In genomic region chr14:89955418-89956293, GRCh38 we compare ENCODE assay signal across 8 cellular contexts. TPM values are rescaled to one million over a fixed set of nuclear protein-coding genes. Genes with fewer than 3 reads are reported as not detected.
DNase-seq lines count a peak whose midpoint lies in the region; ATAC-seq and TF ChIP-seq lines count a peak whose summit lies in the region.

Gene TDP1, plus strand, starts transcription at chr14:89955927. Its CDS starts 7,188 bp downstream, at chr14:89963115.

- H3K9me3 Mint-ChIP-seq in activated T-helper 2 cell treated with anti-CD3 and anti-CD28 coated beads, Interferon-gamma antibody, Interleukin-2, Interleukin-4, amounts not matched to agents 10 μg/mL and 5 μg/mL and 100 μg/mL, durations not matched to agents 14 hours and 24 hours and 36 hours = no peaks in the 10 kb centered on the region
- no peaks in the 10 kb centered on the region for H3K9me3 Mint-ChIP-seq in natural killer cell treated with Interleukin-12 subunit alpha and Interleukin-12 subunit beta and Interleukin-15 and Interleukin-18, amount 100 ng/mL, for 72 hours

- intact Hi-C loops in activated T-helper 2 cell treated with anti-CD3 and anti-CD28 coated beads, Interferon-gamma antibody, Interleukin-2, Interleukin-4, amounts not matched to agents 10 μg/mL and 5 μg/mL and 100 μg/mL, durations not matched to agents 14 hours and 24 hours and 36 hours (cut with micrococcal nuclease) = loop anchor here (1.0 to 10.0 kb wide), 10 partner anchors 10 to 1391 kb away; partner anchors contain the start of genes FOXN3, PSMC1, RPS6KA5 and ZC3H14

- CTCF ChIA-PET in RWPE1 (lab: Yijun Ruan, JAX) = interaction anchor here (0.6 to 0.7 kb wide), 3 partner anchors 16 to 898 kb away, joined by 3 to 4 read pairs (median 3); no protein-coding TSS in a partner anchor

- POLR2A ChIA-PET in RWPE1 (lab: Yijun Ruan, JAX; ENCODE audit: low non-redundant PET) = interaction anchor here (0.7 kb wide), 1 partner anchor 598 kb away, joined by 3 read pairs; no protein-coding TSS in a partner anchor

- peaks cover 41% of the 10 kb centered on the region for H3K36me3 Mint-ChIP-seq in activated T-helper 2 cell treated with anti-CD3 and anti-CD28 coated beads, Interferon-gamma antibody, Interleukin-2, Interleukin-4, amounts not matched to agents 10 μg/mL and 5 μg/mL and 100 μg/mL, durations not matched to agents 14 hours and 24 hours and 36 hours (ENCODE audit: low read depth)
- peaks cover 12% of the 10 kb centered on the region for H3K36me3 Mint-ChIP-seq in natural killer cell treated with Interleukin-12 subunit alpha and Interleukin-12 subunit beta and Interleukin-15 and Interleukin-18, amount 100 ng/mL, for 72 hours

- H3K27ac Mint-ChIP-seq in activated T-helper 2 cell treated with anti-CD3 and anti-CD28 coated beads, Interferon-gamma antibody, Interleukin-2, Interleukin-4, amounts not matched to agents 10 μg/mL and 5 μg/mL and 100 μg/mL, durations not matched to agents 14 hours and 24 hours and 36 hours = peak within 1 kb of the TSS; percentile 97
- peak within 1 kb of the TSS; percentile 81 to 95 for H3K27ac Mint-ChIP-seq in natural killer cell treated with Interleukin-12 subunit alpha and Interleukin-12 subunit beta and Interleukin-15 and Interleukin-18, amount 100 ng/mL, for 72 hours

- H3K27me3 Mint-ChIP-seq in activated T-helper 2 cell treated with anti-CD3 and anti-CD28 coated beads, Interferon-gamma antibody, Interleukin-2, Interleukin-4, amounts not matched to agents 10 μg/mL and 5 μg/mL and 100 μg/mL, durations not matched to agents 14 hours and 24 hours and 36 hours (ENCODE audit: low read depth) = no peaks in the 10 kb centered on the region
- no peaks in the 10 kb centered on the region for H3K27me3 Mint-ChIP-seq in natural killer cell treated with Interleukin-12 subunit alpha and Interleukin-12 subunit beta and Interleukin-15 and Interleukin-18, amount 100 ng/mL, for 72 hours

- peak; percentile 81 to 86 for ATAC-seq in natural killer cell treated with Interleukin-12 subunit alpha and Interleukin-12 subunit beta and Interleukin-15 and Interleukin-18, amount 100 ng/mL, for 72 hours
- ATAC-seq in stimulated activated naive CD8-positive, alpha-beta T cell treated with anti-CD3 and anti-CD28 coated beads, Interleukin-15, Interleukin-2, amounts not matched to agents 100 U/mL and 50 U/mL, for 24 hours = peak; percentile 54

- peak within 1 kb of the TSS; percentile 89 for H3K4me3 Mint-ChIP-seq in activated T-helper 2 cell treated with anti-CD3 and anti-CD28 coated beads, Interferon-gamma antibody, Interleukin-2, Interleukin-4, amounts not matched to agents 10 μg/mL and 5 μg/mL and 100 μg/mL, durations not matched to agents 14 hours and 24 hours and 36 hours (ENCODE audit: low read depth)
- H3K4me3 Mint-ChIP-seq in natural killer cell treated with Interleukin-12 subunit alpha and Interleukin-12 subunit beta and Interleukin-15 and Interleukin-18, amount 100 ng/mL, for 72 hours = peak within 1 kb of the TSS; percentile 95

- H3K4me3 ChIP-seq in LNCaP clone FGC (ENCODE audit: low read depth, low read length) (peak within 1 kb of the TSS; percentile 79), fibroblast of mammary gland (ENCODE audit: control insufficient read depth, low read depth, low read length) (peak within 1 kb of the TSS; percentile 69)

- H3K27ac ChIP-seq in RWPE1 = peak within 1 kb of the TSS; percentile 92

- DNase-seq in EH (ENCODE audit: low read depth) (peak; percentile 94), GOT3 (lab: John Stamatoyannopoulos, UW) (peak; percentile 54), LNCaP clone FGC (ENCODE audit: low read depth) (peak; percentile 86), RWPE1 (ENCODE audit: low spot score) (peak; percentile 97), fibroblast of mammary gland (ENCODE audit: low read depth) (peak; percentile 90)
- peak; percentile 98 for DNase-seq in activated T-helper 2 cell treated with anti-CD3 and anti-CD28 coated beads, Interferon-gamma antibody, Interleukin-2, Interleukin-4, amounts not matched to agents 10 μg/mL and 5 μg/mL and 100 μg/mL, durations not matched to agents 14 hours and 24 hours and 36 hours (ENCODE audit: low spot score)
- peak; percentile 99 for DNase-seq in natural killer cell treated with Interleukin-12 subunit alpha and Interleukin-12 subunit beta and Interleukin-15 and Interleukin-18, amount 100 ng/mL, for 72 hours (ENCODE audit: low spot score)
- peak; percentile 98 for DNase-seq in stimulated activated naive CD8-positive, alpha-beta T cell treated with anti-CD3 and anti-CD28 coated beads, Interleukin-15, Interleukin-2, amounts not matched to agents 100 U/mL and 50 U/mL, for 24 hours

- TF ChIP-seq CTCF in LNCaP clone FGC (IDR thresholded peaks at IDR 0.05; ENCODE audit: control insufficient read depth, extremely low read depth, insufficient read depth) = no peak
- peak; percentile 23 for TF ChIP-seq CTCF in RWPE1 (conservative IDR thresholded peaks at IDR 0.05; ENCODE audit: low read depth)
- no peak for TF ChIP-seq CTCF in fibroblast of mammary gland (conservative IDR thresholded peaks at IDR 0.05; ENCODE audit: control insufficient read depth, insufficient read depth, low read depth, low read length)

- H3K4me1 Mint-ChIP-seq in activated T-helper 2 cell treated with anti-CD3 and anti-CD28 coated beads, Interferon-gamma antibody, Interleukin-2, Interleukin-4, amounts not matched to agents 10 μg/mL and 5 μg/mL and 100 μg/mL, durations not matched to agents 14 hours and 24 hours and 36 hours (ENCODE audit: low read depth) = peaks cover 53% of the 10 kb centered on the region
- H3K4me1 Mint-ChIP-seq in natural killer cell treated with Interleukin-12 subunit alpha and Interleukin-12 subunit beta and Interleukin-15 and Interleukin-18, amount 100 ng/mL, for 72 hours (ENCODE audit: low read depth in 2 of 2) = peaks cover 46 to 54% of the 10 kb centered on the region in 2 donors

RNA-seq across cellular contexts. Expression of gene TDP1, which starts in this region (rescaled TPM):
- total RNA-seq in activated T-helper 2 cell treated with anti-CD3 and anti-CD28 coated beads, Interferon-gamma antibody, Interleukin-2, Interleukin-4, amounts not matched to agents 10 μg/mL and 5 μg/mL and 100 μg/mL, durations not matched to agents 14 hours and 24 hours and 36 hours = 95.6 and 97.5 TPM in 2 replicates
- 10 to 100 TPM; 50.0 to 77.9 TPM for total RNA-seq in natural killer cell treated with Interleukin-12 subunit alpha and Interleukin-12 subunit beta and Interleukin-15 and Interleukin-18, amount 100 ng/mL, for 72 hours

Comparison
In these comparisons a context has a peak if more than half of its experiments do, and no peak if none do; other contexts are left out.
1. Peak in every context shown above with its lines: DNase-seq, ATAC-seq, H3K4me3 ChIP-seq and H3K27ac ChIP-seq.